ENCODE assay signal across 11 cellular contexts in genomic region chr3:120496278-120496975, GRCh38. TPM values are rescaled to one million over a fixed set of nuclear protein-coding genes. Genes with fewer than 3 reads are reported as not detected.
DNase-seq lines count a peak whose midpoint lies in the region; ATAC-seq and TF ChIP-seq lines count a peak whose summit lies in the region.
"Had no signal": no experiment of that assay in that cellular context is flagged by ENCODE, and none has a peak within 500 bp of the region (broad histone marks: within the 10 kb centered on the region; RNA-seq: fewer than 3 reads in every experiment).

No MANE protein-coding gene starts in this region.

- CTCF ChIA-PET in PC-3 (lab: Charles Lee), result interaction anchor here (1.5 kb wide), 1 partner anchor 79 kb away, joined by 4 read pairs; no protein-coding TSS in a partner anchor

- 25 to 27% methylated on average over 3 of the region's 3 CpGs for WGBS in tibial nerve, 2 donors

- peaks cover 15% of the 10 kb centered on the region; the same call in 1 of the 2 replicates for H3K9me3 ChIP-seq in PC-3 (ENCODE audit: low read length)
- peaks cover 0 to 8% of the 10 kb centered on the region in 2 donors for H3K9me3 ChIP-seq in muscle layer of duodenum (ENCODE audit: control insufficient read depth in 1 of 2, low read length in 2 of 2)
- no peaks in the 10 kb centered on the region for H3K9me3 ChIP-seq in effector memory CD4-positive, alpha-beta T cell (ENCODE audit: control insufficient read depth, low read length)
- peaks cover 0 to 4% (median 1%) of the 10 kb centered on the region in 4 donors for H3K9me3 ChIP-seq in tibial nerve

- peak overlapping the region; percentile 85 for H3K27ac ChIP-seq in PC-3 (ENCODE audit: low read length)
- H3K27ac ChIP-seq in epithelial cell of prostate, result peak overlapping the region; percentile 65
- H3K27ac ChIP-seq in muscle layer of duodenum (ENCODE audit: low read length), result peak overlapping the region; percentile 53
- no peak overlapping the region for H3K27ac ChIP-seq in effector memory CD4-positive, alpha-beta T cell (ENCODE audit: insufficient read depth, low read length, poor library complexity, severe bottlenecking)
- peak overlapping the region in 2 of 4 donors; percentile 79 to 88 for H3K27ac ChIP-seq in tibial nerve
- H3K27ac ChIP-seq: WERI-Rb-1 had no signal

- H3K4me1 ChIP-seq in PC-3 (ENCODE audit: insufficient read depth, low read length) (peaks cover 36% of the 10 kb centered on the region), muscle layer of duodenum (ENCODE audit: control insufficient read depth in 1 of 2, insufficient read depth in 2 of 2, low read length in 2 of 2) (peaks cover 0 to 12% of the 10 kb centered on the region in 2 donors), tibial nerve (peaks cover 0 to 41% (median 18%) of the 10 kb centered on the region in 4 donors)
- no peaks in the 10 kb centered on the region for H3K4me1 ChIP-seq in effector memory CD4-positive, alpha-beta T cell (ENCODE audit: control insufficient read depth, insufficient read depth, low read length, poor library complexity, severe bottlenecking)

- H3K27me3 ChIP-seq in PC-3 (ENCODE audit: low read length) (no peaks in the 10 kb centered on the region), muscle layer of duodenum (ENCODE audit: low read depth, low read length) (no peaks in the 10 kb centered on the region), tibial nerve (no peaks in the 10 kb centered on the region)
- H3K27me3 ChIP-seq in effector memory CD4-positive, alpha-beta T cell (replicated peaks; ENCODE audit: control insufficient read depth, insufficient read depth, low read length, poor library complexity, severe bottlenecking), result no peaks in the 10 kb centered on the region

- POLR2A ChIA-PET in PC-3 (lab: Charles Lee; ENCODE audit: unreplicated experiment), result no interaction called here

- H3K9me2 ChIP-seq in PC-3 (replicated peaks; ENCODE audit: low read length), result no peaks in the 10 kb centered on the region

- peaks cover 13% of the 10 kb centered on the region; the same call in 1 of the 2 replicates for H3K36me3 ChIP-seq in PC-3 (ENCODE audit: low read depth, low read length)
- no peaks in the 10 kb centered on the region for H3K36me3 ChIP-seq in muscle layer of duodenum (ENCODE audit: control insufficient read depth in 1 of 2, insufficient read depth in 2 of 2, low read length in 2 of 2)
- no peaks in the 10 kb centered on the region for H3K36me3 ChIP-seq in effector memory CD4-positive, alpha-beta T cell (ENCODE audit: control insufficient read depth, insufficient read depth, low read length)
- H3K36me3 ChIP-seq in tibial nerve, result no peaks in the 10 kb centered on the region
- H3K36me3 ChIP-seq: WERI-Rb-1 had no signal

- BruUV-seq in PC-3 (replicated peaks; lab: Mats Ljungman, UMichigan), result TSS peak; percentile 81

- peak overlapping the region; percentile 9; the same call in 1 of the 2 replicates for H2AFZ ChIP-seq in PC-3 (ENCODE audit: low read length)

- intact Hi-C loops in PC-3 (cut with micrococcal nuclease), result loop anchor here (1.0 to 2.0 kb wide), 3 partner anchors 46 to 62 kb away; partner anchors contain the start of gene FSTL1

- no peaks in the 10 kb centered on the region for H4K20me1 ChIP-seq in PC-3 (ENCODE audit: low read length)

- H3K4me2 ChIP-seq in PC-3 (ENCODE audit: low read length), result peak overlapping the region; percentile 73

- no peak for TF ChIP-seq POLR2A in tibial nerve (IDR thresholded peaks at IDR 0.05)

- H3K79me2 ChIP-seq in PC-3 (ENCODE audit: low read length), result no peaks in the 10 kb centered on the region

- H3K4me3 ChIP-seq in PC-3 (ENCODE audit: low read length) (peak overlapping the region; percentile 54), muscle layer of duodenum (ENCODE audit: low read depth in 1 of 2, low read length in 2 of 2) (no peak overlapping the region), tibial nerve (no peak overlapping the region)
- no peak overlapping the region for H3K4me3 ChIP-seq in effector memory CD4-positive, alpha-beta T cell (ENCODE audit: insufficient read depth, low read depth, low read length, poor library complexity, severe bottlenecking)

- DNase-seq in AG08396 (ENCODE audit: low spot score) (peak; percentile 56), PC-3 (peak; percentile 97), epithelial cell of prostate (ENCODE audit: low read depth, low spot score) (peak; percentile 45), hypothalamus (lab: John Stamatoyannopoulos, UW) (no peak), C1 segment of cervical spinal cord (lab: John Stamatoyannopoulos, UW) (no peak), tibial nerve (ENCODE audit: low spot score in 2 of 2) (no peak)
- DNase-seq in effector memory CD4-positive, alpha-beta T cell, result no peak
- DNase-seq: effector CD4-positive, alpha-beta T cell; stimulated activated naive CD4-positive, alpha-beta T cell; WERI-Rb-1 had no signal

- TF ChIP-seq CTCF in PC-3 (conservative IDR thresholded peaks at IDR 0.05; ENCODE audit: low read depth, low read length) (no peak), tibial nerve (IDR thresholded peaks at IDR 0.05) (no peak)

- H3K9ac ChIP-seq in PC-3 (ENCODE audit: low read length), result peak overlapping the region; percentile 48

- TF ChIP-seq EP300 in tibial nerve (IDR thresholded peaks at IDR 0.05), result no peak

- peak; percentile 74 for ATAC-seq in PC-3

- peaks cover 16% of the 10 kb centered on the region for H3F3A ChIP-seq in PC-3 (ENCODE audit: low read length, unreplicated experiment)

RNA-seq across cellular contexts. Expression of gene FSTL1, which starts 45.6 kb away (rescaled TPM):
- total RNA-seq in PC-3 (2014; rRNA removed) (178 and 185 TPM in 2 replicates), tibial nerve (100 to 1,000 TPM; 389 to 942 (median 486) TPM)

Comparison
In these comparisons a context has a peak if more than half of its experiments do, and no peak if none do; other contexts are left out.
1. DNase-seq: peak in AG08396 (single experiment), PC-3 (single experiment) and epithelial cell of prostate (single experiment); none in hypothalamus (0 of 51), effector memory CD4-positive, alpha-beta T cell (0 of 3), C1 segment of cervical spinal cord (0 of 14) and tibial nerve (0 of 2).